Comparison of ENCODE assay signal across 22 cellular contexts in genomic region chr1:88341436-88341835, GRCh38.
"Had no signal": no experiment of that assay in that cellular context is flagged by ENCODE, and none has a peak within 500 bp of the region (broad histone marks: within the 10 kb centered on the region; RNA-seq: fewer than 3 reads in every experiment).

No MANE protein-coding gene starts in this region.

- H3K4me3 ChIP-seq: body of pancreas, esophagus muscularis mucosa, lung, right lobe of liver, suprapubic skin, transverse colon had no signal

- H3K4me1 ChIP-seq: body of pancreas, esophagus muscularis mucosa, parathyroid adenoma, right lobe of liver, suprapubic skin, transverse colon had no signal

- H3K27me3 Mint-ChIP-seq: stimulated activated naive CD8-positive, alpha-beta T cell treated with anti-CD3 and anti-CD28 coated beads, Interleukin-15, amount 100 ng/mL, for 72 hours had no signal

- H3K36me3 ChIP-seq: esophagus muscularis mucosa, neutrophil, right lobe of liver, suprapubic skin, transverse colon had no signal

- H3K9me3 Mint-ChIP-seq: stimulated activated naive CD8-positive, alpha-beta T cell treated with anti-CD3 and anti-CD28 coated beads, Interleukin-15, amount 100 ng/mL, for 72 hours had no signal

- H3K9me3 ChIP-seq: body of pancreas, esophagus muscularis mucosa, neutrophil, right lobe of liver, suprapubic skin, transverse colon had no signal

- H3K4me1 Mint-ChIP-seq: natural killer cell; stimulated activated naive CD8-positive, alpha-beta T cell treated with anti-CD3 and anti-CD28 coated beads, Interleukin-15, amount 100 ng/mL, for 72 hours had no signal

- FAIRE-seq: endothelial cell of umbilical vein, islet of Langerhans, small intestine had no signal

- H3K27ac ChIP-seq: body of pancreas, esophagus muscularis mucosa, neutrophil, parathyroid adenoma, right lobe of liver, suprapubic skin, transverse colon had no signal

- DNase-seq: activated CD4-positive, alpha-beta T cell treated with anti-CD3 and anti-CD28 coated beads, Interleukin-2, amount 50 U/mL, for 1 hour; activated CD8-positive, alpha-beta memory T cell treated with anti-CD3 and anti-CD28 coated beads, Interleukin-2, amount 50 U/mL, for 4 hours; activated naive CD4-positive, alpha-beta T cell treated with anti-CD3 and anti-CD28 coated beads for 36 hours; activated T-cell treated with anti-CD3 and anti-CD28 coated beads, Interleukin-2, amount 50 U/mL, for 4 hours; body of pancreas; dermis blood vessel endothelial cell; effector memory CD4-positive, alpha-beta T cell; natural killer cell; right lobe of liver; small intestine; stimulated activated CD4-positive, alpha-beta T cell treated with anti-CD3 and anti-CD28 coated beads, Interleukin-15, amount 100 ng/mL, for 24 hours; stimulated activated CD4-positive, alpha-beta T cell treated with anti-CD3 and anti-CD28 coated beads, Interleukin-2, amount 100 ng/mL, for 48 hours; stimulated activated naive CD8-positive, alpha-beta T cell treated with anti-CD3 and anti-CD28 coated beads, Interleukin-15, amount 100 ng/mL, for 72 hours; transverse colon had no signal

- H3K27ac Mint-ChIP-seq: activated naive CD4-positive, alpha-beta T cell treated with anti-CD3 and anti-CD28 coated beads for 36 hours; natural killer cell had no signal

- H3K27me3 ChIP-seq: body of pancreas, esophagus muscularis mucosa, neutrophil, right lobe of liver, suprapubic skin, transverse colon had no signal

- ATAC-seq: activated CD4-positive, CD25-positive, alpha-beta regulatory T cell treated with anti-CD3 and anti-CD28 coated beads, Interleukin-2, amount 50 U/mL, for 24 hours; activated T-cell treated with anti-CD3 and anti-CD28 coated beads, Interleukin-2, amount 50 U/mL, for 4 hours; body of pancreas; natural killer cell; right lobe of liver; stimulated activated naive CD8-positive, alpha-beta T cell treated with anti-CD3 and anti-CD28 coated beads, Interleukin-15, amount 100 ng/mL, for 72 hours had no signal

- H3K9ac ChIP-seq: parathyroid adenoma had no signal

- H3K4me3 Mint-ChIP-seq: activated naive CD4-positive, alpha-beta T cell treated with anti-CD3 and anti-CD28 coated beads for 36 hours; activated T-cell treated with anti-CD3 and anti-CD28 coated beads, Interleukin-2, amount 50 U/mL, for 4 hours; natural killer cell; stimulated activated naive CD8-positive, alpha-beta T cell treated with anti-CD3 and anti-CD28 coated beads, Interleukin-15, amount 100 ng/mL, for 72 hours had no signal

- H3K79me2 ChIP-seq: parathyroid adenoma had no signal

- H2AFZ ChIP-seq: parathyroid adenoma had no signal
